ENCODE assay signal across 8 cellular contexts in genomic region chr1:11262171-11263049, GRCh38. TPM values are rescaled to one million over a fixed set of nuclear protein-coding genes. Genes with fewer than 3 reads are reported as not detected.
DNase-seq lines count a peak whose midpoint lies in the region; ATAC-seq and TF ChIP-seq lines count a peak whose summit lies in the region.

MTOR (minus strand) TSS chr1:11262551; CDS start chr1:11259409, 3,142 bp downstream.

- TF ChIP-seq CTCF in epithelial cell of esophagus (IDR thresholded peaks at IDR 0.05; ENCODE audit: insufficient read depth, low read depth, low read length, missing control alignments): peak; percentile 17

- H3K4me1 Mint-ChIP-seq in IgD-negative memory B cell: peaks cover 8 to 13% (median 11%) of the 10 kb centered on the region in 3 donors

- H3K4me3 Mint-ChIP-seq in IgD-negative memory B cell: peak within 1 kb of the TSS; percentile 80 to 98 (median 92)

- H3K4me1 ChIP-seq in mononuclear cell (ENCODE audit: insufficient read depth, low read length): peaks cover 19% of the 10 kb centered on the region

- H3K9me3 Mint-ChIP-seq in IgD-negative memory B cell: no peaks in the 10 kb centered on the region

- H3K27ac Mint-ChIP-seq in IgD-negative memory B cell: peak within 1 kb of the TSS; percentile 43 to 97 (median 92)

- peaks cover 3% of the 10 kb centered on the region for H3K36me3 Mint-ChIP-seq in IgD-negative memory B cell

- H3K27me3 ChIP-seq in mononuclear cell (ENCODE audit: insufficient read depth, low read length): no peaks in the 10 kb centered on the region

- peak; percentile 98 for ATAC-seq in GM21529 (IDR thresholded peaks at IDR 0.05; ENCODE audit: unreplicated experiment)

- peak; percentile 100 for DNase-seq in DMS153 treated with DMSO at 0.1 percent for 48 hours (lab: John Stamatoyannopoulos, UW; ENCODE audit: unreplicated experiment)
- peak; percentile 95 for DNase-seq in OCI-M2 (lab: John Stamatoyannopoulos, UW; ENCODE audit: unreplicated experiment)
- DNase-seq in activated T-cell treated with anti-CD3 and anti-CD28 coated beads for 4 hours: peak; percentile 94
- DNase-seq in epithelial cell of esophagus (ENCODE audit: low read depth): peak; percentile 100
- DNase-seq in stimulated activated CD8-positive, alpha-beta memory T cell treated with anti-CD3 and anti-CD28 coated beads, Interleukin-4, amount 100 ng/mL, for 1 hour (ENCODE audit: low read depth in 2 of 2, low spot score in 1 of 2): peak; percentile 84 to 93

- no peaks in the 10 kb centered on the region for H3K9me3 ChIP-seq in mononuclear cell (ENCODE audit: low read depth, low read length)

- H3K4me3 ChIP-seq in epithelial cell of esophagus (ENCODE audit: low read length) (peak within 1 kb of the TSS; percentile 88), mononuclear cell (ENCODE audit: low read length) (peak within 1 kb of the TSS; percentile 90)

- no peaks in the 10 kb centered on the region for H3K27me3 Mint-ChIP-seq in IgD-negative memory B cell

RNA-seq across cellular contexts. Expression of gene MTOR, which starts in this region (rescaled TPM):
- polyA plus RNA-seq in IgD-negative memory B cell: 6.9 TPM
- 21.9 TPM for total RNA-seq in mononuclear cell

Comparison
In these comparisons a context has a peak if more than half of its experiments do, and no peak if none do; other contexts are left out.
1. Peak in every context shown above with its lines: DNase-seq, ATAC-seq and H3K4me3 ChIP-seq.